Comparison of ENCODE assay signal across 1 cellular context in genomic region chr14:23469127-23469905, GRCh38.
A peak's percentile ranks its signal among the peaks of the same experiment; 100 is the strongest.
TF ChIP-seq lines count a peak whose summit lies in the region.

NGDN (plus strand) TSS chr14:23469703; CDS start chr14:23469716, 13 bp downstream.

TF ChIP-seq in HepG2, 621 proteins besides CTCF, POLR2A, EP300 and RAD21 (continued from another document and continues in another):
- TF ChIP-seq SKIL (CRISPR knock-in tag; IDR thresholded peaks at IDR 0.05; ENCODE audit: borderline replicate concordance): no peak
- TF ChIP-seq HDAC1 (CRISPR knock-in tag; IDR thresholded peaks at IDR 0.05): peak; percentile 99
- TF ChIP-seq KDM4B (CRISPR knock-in tag; IDR thresholded peaks at IDR 0.05): peak; percentile 97
- 0 out of 2 replicates have a peak, but pooled peaks have one; percentile 48 for TF ChIP-seq ZBTB43 (CRISPR knock-in tag; conservative IDR thresholded peaks at IDR 0.05)
- peak; percentile 87; the same call in 1 of the 2 replicates for TF ChIP-seq ZBTB34 (CRISPR knock-in tag; IDR thresholded peaks at IDR 0.05)
- peak; percentile 22; the same call in 1 of the 2 replicates for TF ChIP-seq ZBTB8A (CRISPR knock-in tag; IDR thresholded peaks at IDR 0.05; ENCODE audit: borderline replicate concordance, low read depth)
- peak; percentile 100 for TF ChIP-seq KAT8 (CRISPR knock-in tag; IDR thresholded peaks at IDR 0.05)
- TF ChIP-seq LCORL (IDR thresholded peaks at IDR 0.05): peak; percentile 74
- 0 out of 2 replicates have a peak, but pooled peaks have one; percentile 13 for TF ChIP-seq LCORL (CRISPR knock-in tag; IDR thresholded peaks at IDR 0.05)
- no peak; the same call in 1 of the 2 replicates for TF ChIP-seq TRAFD1 (CRISPR knock-in tag; IDR thresholded peaks at IDR 0.05; ENCODE audit: borderline replicate concordance)
- TF ChIP-seq HMGXB4 (CRISPR knock-in tag; IDR thresholded peaks at IDR 0.05; ENCODE audit: borderline replicate concordance in 1 of 2, low read depth in 1 of 2): peak; percentile 91 to 92
- peak; percentile 75; the same call in 1 of the 2 replicates for TF ChIP-seq ZNF333 (CRISPR knock-in tag; IDR thresholded peaks at IDR 0.05; ENCODE audit: borderline replicate concordance)
- peak; percentile 95 for TF ChIP-seq MXD4 (CRISPR knock-in tag; IDR thresholded peaks at IDR 0.05)
- peak; percentile 100 for TF ChIP-seq ZFX (CRISPR knock-in tag; IDR thresholded peaks at IDR 0.05; ENCODE audit: low read depth)
- TF ChIP-seq CERS6 (CRISPR knock-in tag; IDR thresholded peaks at IDR 0.05): no peak
- peak; percentile 60 for TF ChIP-seq ZNF143 (CRISPR knock-in tag; IDR thresholded peaks at IDR 0.05)
- 0 out of 2 replicates have a peak, but pooled peaks have one; percentile 79 for TF ChIP-seq ARID2 (CRISPR knock-in tag; IDR thresholded peaks at IDR 0.05; ENCODE audit: borderline replicate concordance)
- peak; percentile 72; the same call in 1 of the 2 replicates for TF ChIP-seq ATF2 (CRISPR knock-in tag; IDR thresholded peaks at IDR 0.05)
- TF ChIP-seq SRY (CRISPR knock-in tag; IDR thresholded peaks at IDR 0.05): peak; percentile 97
- no peak; the same call in none of the 2 replicates for TF ChIP-seq ZFP37 (CRISPR knock-in tag; IDR thresholded peaks at IDR 0.05; ENCODE audit: borderline replicate concordance)
- TF ChIP-seq MEIS2 (CRISPR knock-in tag; IDR thresholded peaks at IDR 0.05): peak; percentile 77
- peak; percentile 25 for TF ChIP-seq ZBTB42 (CRISPR knock-in tag; IDR thresholded peaks at IDR 0.05)
- TF ChIP-seq ZMYM2 (CRISPR knock-in tag; IDR thresholded peaks at IDR 0.05): peak; percentile 94
- peak; percentile 60 for TF ChIP-seq ZNF407 (CRISPR knock-in tag; IDR thresholded peaks at IDR 0.05; ENCODE audit: not compliant biosample characterization)
- TF ChIP-seq MIER2 (CRISPR knock-in tag; IDR thresholded peaks at IDR 0.05): peak; percentile 87
- TF ChIP-seq KLF16 (CRISPR knock-in tag; IDR thresholded peaks at IDR 0.05): peak; percentile 90 to 93; a peak in 3 of 4 replicates
- no peak for TF ChIP-seq ZNF282 (IDR thresholded peaks at IDR 0.05; ENCODE audit: partially characterized antibody)
- peak; percentile 84 for TF ChIP-seq NR0B2 (CRISPR knock-in tag; IDR thresholded peaks at IDR 0.05)
- peak; percentile 72; the same call in 1 of the 2 replicates for TF ChIP-seq SP5 (CRISPR knock-in tag; IDR thresholded peaks at IDR 0.05; ENCODE audit: borderline replicate concordance, low read depth)
- no peak for TF ChIP-seq ZSCAN25 (CRISPR knock-in tag; IDR thresholded peaks at IDR 0.05)
- peak; percentile 99 for TF ChIP-seq ZNF362 (CRISPR knock-in tag; IDR thresholded peaks at IDR 0.05; ENCODE audit: borderline replicate concordance)
- peak; percentile 86; the same call in 1 of the 3 replicates for TF ChIP-seq MXI1 (IDR thresholded peaks at IDR 0.05; ENCODE audit: borderline replicate concordance, low read depth, low read length)
- peak; percentile 80; the same call in 1 of the 2 replicates for TF ChIP-seq KLF11 (CRISPR knock-in tag; IDR thresholded peaks at IDR 0.05)
